In the genomic region with DNA sequence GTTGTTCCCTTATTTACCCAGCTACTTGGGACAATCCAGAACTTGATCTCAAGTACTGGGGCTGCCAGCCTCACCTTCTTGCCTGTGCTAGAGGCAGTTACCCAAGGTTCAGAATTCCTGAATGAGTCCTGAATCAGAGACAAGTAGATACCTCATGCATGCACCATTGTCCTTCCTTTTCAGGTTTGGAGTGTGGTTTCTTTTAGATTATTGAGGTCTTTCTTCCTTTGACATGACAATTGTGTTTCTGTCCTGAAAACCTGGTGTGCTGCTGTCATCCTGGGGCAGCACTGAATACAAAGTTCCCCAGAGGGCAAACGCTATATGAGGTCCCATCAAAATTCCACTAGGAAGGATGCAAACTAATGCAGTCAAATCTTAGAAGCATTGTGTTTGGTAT, we compare ENCODE assay signal across 27 cellular contexts. TPM values are rescaled to one million over a fixed set of nuclear protein-coding genes. Genes with fewer than 3 reads are reported as not detected.
DNase-seq lines count a peak whose midpoint lies in the region; ATAC-seq, FAIRE-seq and TF ChIP-seq lines count a peak whose summit lies in the region.
"Had no signal": no experiment of that assay in that cellular context is flagged by ENCODE, and none has a peak within 500 bp of the region (broad histone marks: within the 10 kb centered on the region; RNA-seq: fewer than 3 reads in every experiment).

No MANE protein-coding gene starts in this region.

- ATAC-seq in RWPE2 (ENCODE audit: low read depth) = no peak
- ATAC-seq: HCT116 had no signal

- H3K27me3 ChIP-seq in RWPE2 (ENCODE audit: insufficient read depth, poor library complexity, severe bottlenecking) (no peaks in the 10 kb centered on the region), small intestine (ENCODE audit: control insufficient read depth in 2 of 2, insufficient read depth in 2 of 2, low read length in 2 of 2) (no peaks in the 10 kb centered on the region)
- H3K27me3 ChIP-seq: MG63 had no signal

- H3K4me1 ChIP-seq in RWPE2 (ENCODE audit: insufficient read depth, poor library complexity, severe bottlenecking) (peaks cover 29% of the 10 kb centered on the region), small intestine (ENCODE audit: control insufficient read depth in 2 of 2, insufficient read depth in 1 of 2, low read depth in 1 of 2, low read length in 1 of 2) (peaks cover 3 to 7% of the 10 kb centered on the region in 2 donors)
- H3K4me1 ChIP-seq: BE2C had no signal

- H3K36me3 ChIP-seq in RWPE2 (ENCODE audit: low read depth) = peaks cover 29% of the 10 kb centered on the region
- H3K36me3 ChIP-seq in small intestine (ENCODE audit: control insufficient read depth in 2 of 2, insufficient read depth in 2 of 2, low read length in 2 of 2) = no peaks in the 10 kb centered on the region
- H3K36me3 ChIP-seq: BE2C, MG63 had no signal

- DNase-seq in RWPE2 (ENCODE audit: low spot score) (no peak), cardiac fibroblast (ENCODE audit: low read depth in 2 of 2) (peak; percentile 51 to 70), kidney tubule cell (ENCODE audit: low spot score) (peak; percentile 39), small intestine (peak; percentile 10), mesenteric fat pad (ENCODE audit: low spot score) (no peak)
- DNase-seq in activated T-cell treated with anti-CD3 and anti-CD28 coated beads, Interleukin-2, amount 50 U/mL, for 48 hours = no peak
- no peak for DNase-seq in activated CD4-positive, alpha-beta T cell treated with anti-CD3 and anti-CD28 coated beads for 1 hour
- DNase-seq: BE2C; Calu3; DMS79 treated with DMSO at 0.1 percent for 48 hours; GF-D8; Kasumi-1; MG63; NCI-H1105 treated with DMSO at 0.1 percent for 48 hours; NCI-H146; NCI-H1930; NCI-H2107; NCI-H526; NCI-H82; NK-92 treated with Interleukin-12 subunit alpha and Interleukin-12 subunit beta, amount 100 ng/mL, for 24 hours; RPMI8226; SHP77 had no signal

- no peak for TF ChIP-seq CTCF in RWPE2 (IDR thresholded peaks at IDR 0.05; ENCODE audit: poor library complexity, severe bottlenecking)
- no peak for TF ChIP-seq CTCF in cardiac fibroblast (IDR thresholded peaks at IDR 0.05; ENCODE audit: low read depth, low read length)

- H3K9me3 ChIP-seq in RWPE2 (ENCODE audit: severe bottlenecking) = no peaks in the 10 kb centered on the region
- no peaks in the 10 kb centered on the region for H3K9me3 ChIP-seq in small intestine (ENCODE audit: control insufficient read depth, low read depth)
- H3K9me3 ChIP-seq: A549, BE2C, MG63 had no signal

- H3K4me3 ChIP-seq in RWPE2 (ENCODE audit: severe bottlenecking) (no peak overlapping the region), cardiac fibroblast (replicated peaks in 1 of 2; ENCODE audit: low read depth in 2 of 2, low read length in 2 of 2) (no peak overlapping the region), small intestine (ENCODE audit: low read depth in 1 of 2, low read length in 2 of 2) (no peak overlapping the region)
- H3K4me3 ChIP-seq: A549, MG63 had no signal

- H3K27ac ChIP-seq in RWPE2 (ENCODE audit: poor library complexity, severe bottlenecking) = peak overlapping the region; percentile 84
- no peak overlapping the region for H3K27ac ChIP-seq in small intestine (ENCODE audit: low read depth in 1 of 2, low read length in 1 of 2)
- H3K27ac ChIP-seq: HL-60 had no signal

- FAIRE-seq in small intestine (lab: Jason Lieb, UNC) = no peak
- FAIRE-seq: A549, GM12891, GM19239 had no signal

- WGBS in small intestine, 3 donors = 82 to 89% (median 84%) methylated on average over 1 of the region's 1 CpG

RNA-seq across cellular contexts. Expression of a gene that starts 3.5 kb away (rescaled TPM):
- 10 to 100 TPM in 1 of 3 donors, 1 to 10 TPM in 2; 1.1 to 24.4 (median 3.8) TPM for polyA plus RNA-seq in small intestine
- total RNA-seq in mesenteric fat pad = 145 TPM

RNA-seq across cellular contexts. Expression of a gene that starts 57.0 kb away (rescaled TPM):
- 1 to 10 TPM in 1 of 3 donors, under 1 TPM in 1, not detected in 1; 0.89 to 5.6 TPM for polyA plus RNA-seq in small intestine
- 15.1 TPM for total RNA-seq in mesenteric fat pad

Comparison
In these comparisons a context has a peak if more than half of its experiments do, and no peak if none do; other contexts are left out.
1. DNase-seq: peak in cardiac fibroblast (2 of 2), kidney tubule cell (single experiment) and small intestine (single experiment); none in RWPE2 (single experiment), activated T-cell treated with anti-CD3 and anti-CD28 coated beads, Interleukin-2, amount 50 U/mL, for 48 hours (0 of 2), mesenteric fat pad (single experiment) and activated CD4-positive, alpha-beta T cell treated with anti-CD3 and anti-CD28 coated beads for 1 hour (single experiment).